In genomic region chr1:167342846-167343245, GRCh38 we compare ENCODE assay signal across 8 cellular contexts.
DNase-seq lines count a peak whose midpoint lies in the region; ATAC-seq and TF ChIP-seq lines count a peak whose summit lies in the region.

No MANE protein-coding gene starts in this region.

- POLR2A ChIA-PET in A673 (lab: Charles Lee; ENCODE audit: low non-redundant PET) = interaction anchor here (0.5 kb wide), 1 partner anchor 17 kb away, joined by 5 read pairs; no protein-coding TSS in a partner anchor

- H3K36me3 Mint-ChIP-seq in glutamatergic neuron (ENCODE audit: unreplicated experiment) = no peaks in the 10 kb centered on the region

- no peak overlapping the region for H2AFZ ChIP-seq in mammary epithelial cell (ENCODE audit: low read depth, low read length)

- no peak overlapping the region for H3K27ac Mint-ChIP-seq in glutamatergic neuron (ENCODE audit: unreplicated experiment)

- H3K9ac ChIP-seq in mammary epithelial cell (ENCODE audit: insufficient read depth, low read length) = no peak overlapping the region

- ATAC-seq in GM18508 (IDR thresholded peaks at IDR 0.05; ENCODE audit: insufficient read depth, unreplicated experiment) = peak; percentile 81
- ATAC-seq in HG03432 (IDR thresholded peaks at IDR 0.05; ENCODE audit: unreplicated experiment) = peak; percentile 82
- no peak for ATAC-seq in GM19397 (IDR thresholded peaks at IDR 0.05; ENCODE audit: unreplicated experiment)

- BruUV-seq in A673 (replicated peaks; lab: Mats Ljungman, UMichigan) (no TSS peak), mammary epithelial cell (replicated peaks; lab: Mats Ljungman, UMichigan) (no TSS peak)

- TF ChIP-seq CTCF in A673 (conservative IDR thresholded peaks at IDR 0.05; ENCODE audit: low read depth, low read length) = peak; percentile 40; the same call in 1 of the 2 replicates
- TF ChIP-seq CTCF in mammary epithelial cell (conservative IDR thresholded peaks at IDR 0.05 in 1 of 2, IDR thresholded peaks at IDR 0.05 in 1 of 2; ENCODE audit: extremely low read depth in 1 of 2, insufficient read depth in 1 of 2, low read depth in 1 of 2, low read length in 2 of 2) = peak; percentile 5 to 46
- no peak for TF ChIP-seq CTCF in glutamatergic neuron (IDR thresholded peaks at IDR 0.05; ENCODE audit: partially characterized antibody, unreplicated experiment)

- H3K9me3 ChIP-seq in A673 (ENCODE audit: low read depth, low read length, poor library complexity, severe bottlenecking) = no peaks in the 10 kb centered on the region
- H3K9me3 ChIP-seq in mammary epithelial cell (replicated peaks; ENCODE audit: insufficient read depth, low read length) = no peaks in the 10 kb centered on the region
- no peaks in the 10 kb centered on the region for H3K9me3 ChIP-seq in effector memory CD4-positive, alpha-beta T cell (ENCODE audit: control insufficient read depth, low read length)

- H3K36me3 ChIP-seq in A673 (ENCODE audit: insufficient read depth, low read length, poor library complexity, severe bottlenecking) (no peaks in the 10 kb centered on the region), mammary epithelial cell (ENCODE audit: insufficient read depth, low read length) (no peaks in the 10 kb centered on the region)
- no peaks in the 10 kb centered on the region for H3K36me3 ChIP-seq in effector memory CD4-positive, alpha-beta T cell (ENCODE audit: control insufficient read depth, insufficient read depth, low read length)

- peaks cover 4% of the 10 kb centered on the region for H3K4me1 Mint-ChIP-seq in glutamatergic neuron (ENCODE audit: low read depth, unreplicated experiment)

- H3K4me3 ChIP-seq in A673 (ENCODE audit: low read depth, low read length, poor library complexity, severe bottlenecking) (no peak overlapping the region), mammary epithelial cell (replicated peaks in 1 of 3; ENCODE audit: insufficient read depth in 1 of 3, low read depth in 2 of 3, low read length in 3 of 3) (no peak overlapping the region)
- no peak overlapping the region for H3K4me3 ChIP-seq in effector memory CD4-positive, alpha-beta T cell (ENCODE audit: insufficient read depth, low read depth, low read length, poor library complexity, severe bottlenecking)

- no peaks in the 10 kb centered on the region for H3K4me1 ChIP-seq in A673 (ENCODE audit: insufficient read depth, low read length, poor library complexity, severe bottlenecking)
- H3K4me1 ChIP-seq in mammary epithelial cell (ENCODE audit: insufficient read depth, low read length) = no peaks in the 10 kb centered on the region
- no peaks in the 10 kb centered on the region for H3K4me1 ChIP-seq in effector memory CD4-positive, alpha-beta T cell (ENCODE audit: control insufficient read depth, insufficient read depth, low read length, poor library complexity, severe bottlenecking)

- H3K27ac ChIP-seq in A673 (ENCODE audit: low read depth, low read length, poor library complexity, severe bottlenecking) = no peak overlapping the region
- H3K27ac ChIP-seq in mammary epithelial cell (ENCODE audit: insufficient read depth, low read depth, low read length) = no peak overlapping the region
- no peak overlapping the region for H3K27ac ChIP-seq in effector memory CD4-positive, alpha-beta T cell (ENCODE audit: insufficient read depth, low read length, poor library complexity, severe bottlenecking)

- H3K27me3 ChIP-seq in A673 (replicated peaks; ENCODE audit: insufficient read depth, low read depth, low read length, poor library complexity) (no peaks in the 10 kb centered on the region), mammary epithelial cell (ENCODE audit: insufficient read depth, low read length) (no peaks in the 10 kb centered on the region)
- no peaks in the 10 kb centered on the region for H3K27me3 ChIP-seq in effector memory CD4-positive, alpha-beta T cell (replicated peaks; ENCODE audit: control insufficient read depth, insufficient read depth, low read length, poor library complexity, severe bottlenecking)

- no peaks in the 10 kb centered on the region for H3K9me3 Mint-ChIP-seq in glutamatergic neuron (ENCODE audit: unreplicated experiment)

- no peaks in the 10 kb centered on the region for H3K27me3 Mint-ChIP-seq in glutamatergic neuron (ENCODE audit: unreplicated experiment)

- dilution Hi-C loops in mammary epithelial cell (cut with HindIII; ENCODE audit: low sequenced_read_pairs) = no loop called here

- DNase-seq in A673 (ENCODE audit: low spot score) (no peak), mammary epithelial cell (no peak), retina (no peak), glutamatergic neuron (no peak)
- no peak for DNase-seq in effector memory CD4-positive, alpha-beta T cell

- 70% methylated on average over 3 of the region's 3 CpGs for WGBS in mammary epithelial cell (ENCODE audit: low coverage, missing lambda C conversion rate)

- no peak overlapping the region for H3K4me3 Mint-ChIP-seq in glutamatergic neuron (ENCODE audit: unreplicated experiment)

- H3K79me2 ChIP-seq in mammary epithelial cell (ENCODE audit: insufficient read depth, low read length) = no peaks in the 10 kb centered on the region

- H3K4me2 ChIP-seq in mammary epithelial cell (ENCODE audit: insufficient read depth, low read depth, low read length) = no peak overlapping the region

- H4K20me1 ChIP-seq in mammary epithelial cell (ENCODE audit: insufficient read depth, low read length) = no peaks in the 10 kb centered on the region

- intact Hi-C loops in A673 (cut with micrococcal nuclease; ENCODE audit: unreplicated experiment) (loop anchor here (5.0 kb wide), 1 partner anchor 71 kb away; no protein-coding TSS in a partner anchor), mammary epithelial cell (cut with micrococcal nuclease) (loop anchor here (2.0 kb wide), 2 partner anchors 74 to 276 kb away; no protein-coding TSS in a partner anchor)

- in situ Hi-C loops in mammary epithelial cell (cut with MboI; ENCODE audit: low sequenced_read_pairs in 2 of 2) = no loop called here

- CTCF ChIA-PET in A673 (lab: Charles Lee) = interaction anchor here (1.0 kb wide), 2 partner anchors 72 to 75 kb away, joined by 5 read pairs; no protein-coding TSS in a partner anchor
- CTCF ChIA-PET in mammary epithelial cell (lab: Charles Lee; ENCODE audit: low non-redundant PET) = interaction anchor here (0.6 to 0.8 kb wide), 3 partner anchors 59 to 71 kb away, joined by 5 to 9 read pairs (median 7); no protein-coding TSS in a partner anchor
